ENCODE assay signal across 24 cellular contexts in the genomic region with DNA sequence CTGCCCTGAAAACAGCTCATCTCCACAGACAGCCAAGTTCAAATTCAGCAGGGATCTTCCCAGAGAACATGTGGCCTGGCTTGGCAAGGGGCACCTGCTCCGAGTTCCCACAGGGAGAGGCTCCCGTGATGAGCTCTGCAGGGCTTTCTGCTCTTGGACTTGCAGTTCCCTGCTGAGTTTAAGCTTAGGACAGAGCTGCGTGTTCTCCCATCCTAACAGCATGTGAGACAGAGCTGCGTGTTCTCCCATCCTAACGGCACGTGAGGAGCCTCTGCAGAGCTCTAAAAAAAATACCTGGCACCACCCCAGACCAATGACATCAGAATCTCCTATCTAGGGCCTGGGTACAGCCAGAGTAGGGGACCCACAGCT.
"Had no signal": no experiment of that assay in that cellular context is flagged by ENCODE, and none has a peak within 500 bp of the region (broad histone marks: within the 10 kb centered on the region; RNA-seq: fewer than 3 reads in every experiment).

No MANE protein-coding gene starts in this region.

- DNase-seq: dermis blood vessel endothelial cell; effector memory CD4-positive, alpha-beta T cell; erythroblast; esophagus squamous epithelium; foreskin melanocyte; glutamatergic neuron; immature natural killer cell; islet precursor cell; kidney glomerular epithelial cell; mesenchymal stem cell; mucosa of descending colon; naive thymus-derived CD4-positive, alpha-beta T cell; posterior cingulate gyrus; psoas muscle; right lobe of liver; small intestine; stimulated activated CD4-positive, alpha-beta T cell treated with anti-CD3 and anti-CD28 coated beads, Interleukin-15, amount 100 ng/mL, for 24 hours; stimulated activated CD4-positive, alpha-beta T cell treated with anti-CD3 and anti-CD28 coated beads, Interleukin-2, amount 100 ng/mL, for 48 hours; stimulated activated naive CD4-positive, alpha-beta T cell; stimulated activated naive CD8-positive, alpha-beta T cell treated with anti-CD3 and anti-CD28 coated beads, Interleukin-15, amount 100 ng/mL, for 72 hours; trophoblast cell had no signal

- H3K27me3 ChIP-seq: right lobe of liver, vagina had no signal

- H3K4me3 ChIP-seq: coronary artery, esophagus squamous epithelium, mucosa of descending colon, psoas muscle, right lobe of liver, suprapubic skin, vagina had no signal

- H3K27ac ChIP-seq: coronary artery, esophagus squamous epithelium, psoas muscle, right lobe of liver, suprapubic skin, vagina had no signal

- H3K9me3 ChIP-seq: esophagus squamous epithelium, mucosa of descending colon, psoas muscle, right lobe of liver, suprapubic skin, vagina had no signal

- H3K36me3 ChIP-seq: esophagus squamous epithelium, right lobe of liver, suprapubic skin, vagina had no signal

- H3K4me1 ChIP-seq: esophagus squamous epithelium, psoas muscle, right lobe of liver, suprapubic skin, vagina had no signal
